Comparison of ENCODE assay signal across 1 cellular context in genomic region chr6:157221049-157221816, GRCh38.
TF ChIP-seq lines count a peak whose summit lies in the region.

No MANE protein-coding gene starts in this region.

TF ChIP-seq in HepG2, 621 proteins besides CTCF, POLR2A, EP300 and RAD21 (continued from another document and continues in another):
- peak; percentile 40; the same call in 1 of the 2 replicates for TF ChIP-seq GMEB1 (CRISPR knock-in tag; IDR thresholded peaks at IDR 0.05; ENCODE audit: borderline replicate concordance)
- no peak for TF ChIP-seq KLF15 (CRISPR knock-in tag; IDR thresholded peaks at IDR 0.05; ENCODE audit: borderline replicate concordance)
- no peak for TF ChIP-seq CBFB (CRISPR knock-in tag; IDR thresholded peaks at IDR 0.05)
- no peak for TF ChIP-seq ZNF34 (CRISPR knock-in tag; IDR thresholded peaks at IDR 0.05; ENCODE audit: borderline replicate concordance)
- no peak for TF ChIP-seq ZNF432 (CRISPR knock-in tag; IDR thresholded peaks at IDR 0.05; ENCODE audit: borderline replicate concordance)
- no peak for TF ChIP-seq ZBTB40 (IDR thresholded peaks at IDR 0.05)
- TF ChIP-seq ZBTB40 (CRISPR knock-in tag; IDR thresholded peaks at IDR 0.05) = peak; percentile 46; the same call in 1 of the 2 replicates
- TF ChIP-seq MYC (CRISPR knock-in tag; IDR thresholded peaks at IDR 0.05; ENCODE audit: borderline replicate concordance) = no peak
- TF ChIP-seq ZBTB14 (CRISPR knock-in tag; IDR thresholded peaks at IDR 0.05) = no peak
- TF ChIP-seq CHD2 (IDR thresholded peaks at IDR 0.05; ENCODE audit: low read depth, low read length) = no peak
- no peak for TF ChIP-seq PAWR (CRISPR knock-in tag; IDR thresholded peaks at IDR 0.05; ENCODE audit: borderline replicate concordance)
- no peak for TF ChIP-seq ETS1 (CRISPR knock-in tag; IDR thresholded peaks at IDR 0.05)
- TF ChIP-seq ZGPAT (CRISPR knock-in tag; IDR thresholded peaks at IDR 0.05) = peak; percentile 68
- TF ChIP-seq DPF2 (CRISPR knock-in tag; IDR thresholded peaks at IDR 0.05; ENCODE audit: borderline replicate concordance, low read depth) = no peak
- no peak for TF ChIP-seq HNRNPUL1 (IDR thresholded peaks at IDR 0.05; ENCODE audit: low read depth, low read length)
- TF ChIP-seq POGK (CRISPR knock-in tag; conservative IDR thresholded peaks at IDR 0.05) = peak; percentile 65; the same call in 1 of the 2 replicates
- TF ChIP-seq ESRRA (CRISPR knock-in tag; IDR thresholded peaks at IDR 0.05; ENCODE audit: low read depth) = no peak
- TF ChIP-seq ZNF768 (CRISPR knock-in tag; IDR thresholded peaks at IDR 0.05) = no peak; the same call in 1 of the 2 replicates
- TF ChIP-seq CENPX (CRISPR knock-in tag; IDR thresholded peaks at IDR 0.05) = no peak
- TF ChIP-seq SNAI1 (CRISPR knock-in tag; IDR thresholded peaks at IDR 0.05; ENCODE audit: borderline replicate concordance) = no peak
- no peak for TF ChIP-seq TEAD3 (CRISPR knock-in tag; optimal IDR thresholded peaks at IDR 0.05; ENCODE audit: borderline replicate concordance)
- TF ChIP-seq EEA1 (CRISPR knock-in tag; IDR thresholded peaks at IDR 0.05; ENCODE audit: borderline replicate concordance) = no peak
- TF ChIP-seq ZBTB7B (CRISPR knock-in tag; IDR thresholded peaks at IDR 0.05) = 0 out of 2 replicates have a peak, but pooled peaks have one; percentile 17
- TF ChIP-seq IKZF1 (IDR thresholded peaks at IDR 0.05) = no peak
- no peak for TF ChIP-seq HINFP (CRISPR knock-in tag; IDR thresholded peaks at IDR 0.05; ENCODE audit: low read depth)
- no peak; the same call in 1 of the 2 replicates for TF ChIP-seq FOXK1 (CRISPR knock-in tag; IDR thresholded peaks at IDR 0.05; ENCODE audit: borderline replicate concordance, low read depth)
- no peak for TF ChIP-seq REL (CRISPR knock-in tag; conservative IDR thresholded peaks at IDR 0.05)
- no peak for TF ChIP-seq NCOR1 (IDR thresholded peaks at IDR 0.05; ENCODE audit: borderline replicate concordance, low read length)
- TF ChIP-seq ZBTB8A (CRISPR knock-in tag; IDR thresholded peaks at IDR 0.05; ENCODE audit: borderline replicate concordance, low read depth) = no peak
- TF ChIP-seq KMT2B (CRISPR knock-in tag; IDR thresholded peaks at IDR 0.05) = 0 out of 2 replicates have a peak, but pooled peaks have one; percentile 23
- TF ChIP-seq STAT6 (CRISPR knock-in tag; IDR thresholded peaks at IDR 0.05; ENCODE audit: borderline replicate concordance) = no peak
- peak; percentile 60; the same call in 1 of the 2 replicates for TF ChIP-seq ZNF747 (CRISPR knock-in tag; IDR thresholded peaks at IDR 0.05; ENCODE audit: borderline replicate concordance)
- TF ChIP-seq ZNF790 (CRISPR knock-in tag; IDR thresholded peaks at IDR 0.05; ENCODE audit: borderline replicate concordance) = 0 out of 2 replicates have a peak, but pooled peaks have one; percentile 57
- peak; percentile 54 for TF ChIP-seq ZNF414 (CRISPR knock-in tag; IDR thresholded peaks at IDR 0.05)
